In the genomic region with DNA sequence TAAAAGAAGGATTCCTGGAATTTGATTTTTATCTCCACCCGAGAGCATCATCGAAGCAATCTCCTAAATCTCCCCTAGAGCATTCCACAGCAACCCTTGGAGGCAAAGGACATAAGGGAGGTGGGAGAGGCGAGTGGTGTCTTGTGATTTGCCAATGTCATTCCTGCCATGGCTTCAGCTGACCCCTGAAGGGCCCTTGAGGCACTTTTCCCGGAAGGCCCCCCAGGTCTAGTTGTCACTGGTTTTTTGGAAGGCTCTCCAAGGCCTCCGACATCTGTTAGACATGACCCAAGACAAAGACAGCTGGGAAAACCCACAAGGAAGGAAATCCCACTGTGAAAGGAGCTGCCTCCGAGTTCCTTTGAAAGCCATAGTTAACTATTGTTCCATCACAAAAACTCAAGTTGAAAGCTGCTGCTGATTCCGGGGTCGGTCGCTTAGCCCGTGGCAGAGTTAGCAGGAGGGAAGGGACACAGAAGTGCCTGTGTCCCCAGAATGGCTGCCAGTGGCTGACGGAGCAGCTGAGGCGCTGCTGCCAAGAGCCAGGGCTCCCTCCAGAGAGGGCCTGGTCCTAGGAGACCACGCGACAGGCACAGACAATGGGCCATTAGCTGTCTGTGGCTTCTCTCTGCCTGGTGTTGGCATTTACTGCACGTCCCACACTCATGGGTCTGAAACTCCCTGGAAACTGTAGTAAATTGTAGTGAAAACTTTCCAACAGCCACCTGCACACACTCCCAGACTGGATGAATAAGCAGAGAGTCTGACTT, we compare ENCODE assay signal across 1 cellular context.
TF ChIP-seq lines count a peak whose summit lies in the region.

No MANE protein-coding gene starts in this region.

TF ChIP-seq in IMR-90, 13 proteins besides CTCF, POLR2A, EP300 and RAD21 (continued from another document):
- no peak for TF ChIP-seq RCOR1 (IDR thresholded peaks at IDR 0.05; ENCODE audit: insufficient replicate concordance, low read length)
- TF ChIP-seq, protein P1, sequence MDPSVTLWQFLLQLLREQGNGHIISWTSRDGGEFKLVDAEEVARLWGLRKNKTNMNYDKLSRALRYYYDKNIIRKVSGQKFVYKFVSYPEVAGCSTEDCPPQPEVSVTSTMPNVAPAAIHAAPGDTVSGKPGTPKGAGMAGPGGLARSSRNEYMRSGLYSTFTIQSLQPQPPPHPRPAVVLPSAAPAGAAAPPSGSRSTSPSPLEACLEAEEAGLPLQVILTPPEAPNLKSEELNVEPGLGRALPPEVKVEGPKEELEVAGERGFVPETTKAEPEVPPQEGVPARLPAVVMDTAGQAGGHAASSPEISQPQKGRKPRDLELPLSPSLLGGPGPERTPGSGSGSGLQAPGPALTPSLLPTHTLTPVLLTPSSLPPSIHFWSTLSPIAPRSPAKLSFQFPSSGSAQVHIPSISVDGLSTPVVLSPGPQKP (IDR thresholded peaks at IDR 0.05; ENCODE audit: borderline replicate concordance, low read depth, low read length) = no peak
- TF ChIP-seq MAZ (IDR thresholded peaks at IDR 0.05; ENCODE audit: borderline replicate concordance, low read depth, low read length) = no peak
- TF ChIP-seq, protein P2, sequence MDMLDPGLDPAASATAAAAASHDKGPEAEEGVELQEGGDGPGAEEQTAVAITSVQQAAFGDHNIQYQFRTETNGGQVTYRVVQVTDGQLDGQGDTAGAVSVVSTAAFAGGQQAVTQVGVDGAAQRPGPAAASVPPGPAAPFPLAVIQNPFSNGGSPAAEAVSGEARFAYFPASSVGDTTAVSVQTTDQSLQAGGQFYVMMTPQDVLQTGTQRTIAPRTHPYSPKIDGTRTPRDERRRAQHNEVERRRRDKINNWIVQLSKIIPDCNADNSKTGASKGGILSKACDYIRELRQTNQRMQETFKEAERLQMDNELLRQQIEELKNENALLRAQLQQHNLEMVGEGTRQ (IDR thresholded peaks at IDR 0.05; ENCODE audit: low read depth, low read length) = no peak
- TF ChIP-seq NFE2L2 (IDR thresholded peaks at IDR 0.05; ENCODE audit: low read depth, low read length) = no peak
- TF ChIP-seq SMC3 (IDR thresholded peaks at IDR 0.05; ENCODE audit: low read depth, low read length) = no peak
- no peak for TF ChIP-seq MAFK (IDR thresholded peaks at IDR 0.05; ENCODE audit: low read depth, low read length)
TF ChIP-seq in IMR-90: peak in this region for 0.
